10 cellular contexts compared by ENCODE assay signal in the genomic region with DNA sequence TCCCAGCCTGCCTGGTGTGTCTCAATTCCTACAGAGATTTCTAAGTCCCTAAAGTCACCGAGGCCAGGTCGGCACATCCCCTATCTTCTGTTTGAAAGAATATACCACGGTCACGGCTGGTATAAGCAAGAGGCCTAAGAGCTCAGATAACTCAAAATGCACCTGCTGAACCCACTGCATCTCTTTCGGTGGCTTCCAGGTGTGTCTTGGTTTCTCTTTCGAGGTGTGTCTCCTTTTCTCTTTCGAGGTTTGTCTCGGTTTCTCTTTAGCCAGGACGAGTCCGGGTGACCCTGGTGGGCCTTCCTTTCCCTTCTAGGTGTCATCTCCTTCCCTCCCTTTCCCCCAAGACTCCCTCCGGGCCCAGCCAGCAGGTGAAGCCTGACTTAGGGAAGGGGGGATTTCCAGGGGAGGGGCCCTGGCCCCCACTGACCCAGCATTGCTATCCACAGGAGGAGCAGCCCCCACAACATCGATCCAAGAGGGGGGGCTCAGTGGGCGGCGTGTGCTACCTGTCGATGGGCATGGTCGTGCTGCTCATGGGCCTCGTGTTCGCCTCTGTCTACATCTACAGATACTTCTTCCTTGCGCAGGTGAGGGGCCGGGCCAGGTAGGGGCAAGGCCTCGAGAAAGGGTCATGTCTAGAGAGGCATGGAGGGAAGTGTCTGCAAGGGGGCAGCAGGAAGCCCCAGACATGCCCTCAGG. TPM values are rescaled to one million over a fixed set of nuclear protein-coding genes. Genes with fewer than 3 reads are reported as not detected.
DNase-seq lines count a peak whose midpoint lies in the region; ATAC-seq and TF ChIP-seq lines count a peak whose summit lies in the region.
"Had no signal": no experiment of that assay in that cellular context is flagged by ENCODE, and none has a peak within 500 bp of the region (broad histone marks: within the 10 kb centered on the region; RNA-seq: fewer than 3 reads in every experiment).

No MANE protein-coding gene starts in this region.

- no peaks in the 10 kb centered on the region for H3K27me3 ChIP-seq in GM23248 (replicated peaks; ENCODE audit: insufficient read depth)

- H4K20me1 ChIP-seq in GM23248 (ENCODE audit: insufficient read depth) = no peaks in the 10 kb centered on the region

- no peaks in the 10 kb centered on the region for H3K9me2 ChIP-seq in GM23248 (ENCODE audit: insufficient read depth)

- 89 to 90% methylated on average over 20 to 21 of the region's 21 CpGs for WGBS in GM23248 (ENCODE audit: low coverage in 1 of 2, low lambda C conversion rate in 2 of 2, missing lambda C conversion rate in 2 of 2), 2 experiments

- no peaks in the 10 kb centered on the region for H3K4me1 ChIP-seq in GM23248 (ENCODE audit: insufficient read depth)

- no peak for ATAC-seq in stimulated activated naive CD8-positive, alpha-beta T cell treated with anti-CD3 and anti-CD28 coated beads, Interleukin-15, Interleukin-2, amounts not matched to agents 100 U/mL and 50 U/mL, for 24 hours
- ATAC-seq in HG02938 (IDR thresholded peaks at IDR 0.05; ENCODE audit: unreplicated experiment) = peak; percentile 73
- ATAC-seq in activated CD8-positive, alpha-beta T cell treated with anti-CD3 and anti-CD28 coated beads for 36 hours = no peak
- ATAC-seq: right cardiac atrium had no signal

- POLR2A ChIA-PET in activated CD8-positive, alpha-beta T cell treated with anti-CD3 and anti-CD28 coated beads for 36 hours (lab: Charles Lee) = interaction anchor here (0.8 to 1.5 kb wide), 5 partner anchors 9 to 71 kb away, joined by 3 to 5 read pairs (median 4); partner anchors contain the start of gene ITM2C

- no peaks in the 10 kb centered on the region for H3K9me3 ChIP-seq in GM23248 (ENCODE audit: low read depth)

- intact Hi-C loops in activated CD8-positive, alpha-beta T cell treated with anti-CD3 and anti-CD28 coated beads for 36 hours (cut with micrococcal nuclease) = no loop called here

- no peaks in the 10 kb centered on the region for H3F3A ChIP-seq in GM23248 (ENCODE audit: insufficient read depth)

- no peaks in the 10 kb centered on the region for H3K27me3 Mint-ChIP-seq in stimulated activated naive CD8-positive, alpha-beta T cell treated with anti-CD3 and anti-CD28 coated beads, Interleukin-15, Interleukin-2, amounts not matched to agents 100 ng/mL and 50 ng/mL, for 24 hours
- H3K27me3 Mint-ChIP-seq in activated CD8-positive, alpha-beta T cell treated with anti-CD3 and anti-CD28 coated beads for 36 hours = no peaks in the 10 kb centered on the region

- no peak overlapping the region for H3K9ac ChIP-seq in GM23248

- no peaks in the 10 kb centered on the region for H3K9me3 Mint-ChIP-seq in stimulated activated naive CD8-positive, alpha-beta T cell treated with anti-CD3 and anti-CD28 coated beads, Interleukin-15, Interleukin-2, amounts not matched to agents 100 ng/mL and 50 ng/mL, for 24 hours
- H3K9me3 Mint-ChIP-seq in activated CD8-positive, alpha-beta T cell treated with anti-CD3 and anti-CD28 coated beads for 36 hours = no peaks in the 10 kb centered on the region

- in situ Hi-C loops in GM23248 (cut with MboI) = no loop called here

- H2AFZ ChIP-seq in GM23248 = no peak overlapping the region

- H3K79me2 ChIP-seq in GM23248 (ENCODE audit: insufficient read depth) = no peaks in the 10 kb centered on the region

- peaks cover 87% of the 10 kb centered on the region for H3K4me1 Mint-ChIP-seq in stimulated activated naive CD8-positive, alpha-beta T cell treated with anti-CD3 and anti-CD28 coated beads, Interleukin-15, Interleukin-2, amounts not matched to agents 100 ng/mL and 50 ng/mL, for 24 hours (ENCODE audit: low read depth)
- peaks cover 57% of the 10 kb centered on the region for H3K4me1 Mint-ChIP-seq in activated CD8-positive, alpha-beta T cell treated with anti-CD3 and anti-CD28 coated beads for 36 hours (ENCODE audit: low read depth)

- TF ChIP-seq CTCF in activated CD8-positive, alpha-beta T cell treated with anti-CD3 and anti-CD28 coated beads for 36 hours (IDR thresholded peaks at IDR 0.05) = no peak

- no peak overlapping the region for H3K4me3 Mint-ChIP-seq in stimulated activated naive CD8-positive, alpha-beta T cell treated with anti-CD3 and anti-CD28 coated beads, Interleukin-15, Interleukin-2, amounts not matched to agents 100 ng/mL and 50 ng/mL, for 24 hours
- H3K4me3 Mint-ChIP-seq in activated CD8-positive, alpha-beta T cell treated with anti-CD3 and anti-CD28 coated beads for 36 hours = no peak overlapping the region

- no peaks in the 10 kb centered on the region for H3K36me3 ChIP-seq in GM23248 (ENCODE audit: low read depth)

- no peak for DNase-seq in stimulated activated naive CD8-positive, alpha-beta T cell treated with anti-CD3 and anti-CD28 coated beads, Interleukin-15, Interleukin-2, amounts not matched to agents 100 U/mL and 50 U/mL, for 24 hours
- peak; percentile 34 for DNase-seq in activated CD8-positive, alpha-beta T cell treated with anti-CD3 and anti-CD28 coated beads for 36 hours
- no peak for DNase-seq in central memory CD4-positive, alpha-beta T cell
- DNase-seq in stimulated activated naive CD4-positive, alpha-beta T cell treated with Interleukin-2 at 50 U/mL for 16 hours (lab: John Stamatoyannopoulos, UW) = no peak
- DNase-seq in GM23248 (no peak), ecto neural progenitor cell (ENCODE audit: low spot score) (no peak)

- no peak overlapping the region for H3K4me2 ChIP-seq in GM23248 (ENCODE audit: unreplicated experiment)

- peaks cover 4% of the 10 kb centered on the region for H3K36me3 Mint-ChIP-seq in stimulated activated naive CD8-positive, alpha-beta T cell treated with anti-CD3 and anti-CD28 coated beads, Interleukin-15, Interleukin-2, amounts not matched to agents 100 ng/mL and 50 ng/mL, for 24 hours (ENCODE audit: low read depth)
- peaks cover 10% of the 10 kb centered on the region for H3K36me3 Mint-ChIP-seq in activated CD8-positive, alpha-beta T cell treated with anti-CD3 and anti-CD28 coated beads for 36 hours (ENCODE audit: low read depth)

- peak overlapping the region; percentile 40 for H3K27ac Mint-ChIP-seq in stimulated activated naive CD8-positive, alpha-beta T cell treated with anti-CD3 and anti-CD28 coated beads, Interleukin-15, Interleukin-2, amounts not matched to agents 100 ng/mL and 50 ng/mL, for 24 hours
- H3K27ac Mint-ChIP-seq in activated CD8-positive, alpha-beta T cell treated with anti-CD3 and anti-CD28 coated beads for 36 hours = no peak overlapping the region

- H3K27ac ChIP-seq in GM23248 = no peak overlapping the region

- H3K4me3 ChIP-seq in GM23248 = no peak overlapping the region

- CTCF ChIA-PET in activated CD8-positive, alpha-beta T cell treated with anti-CD3 and anti-CD28 coated beads for 36 hours (lab: Charles Lee) = interaction anchor here (0.6 to 2.2 kb wide), 7 partner anchors 11 to 180 kb away, joined by 3 to 9 read pairs (median 4); no protein-coding TSS in a partner anchor

RNA-seq across cellular contexts. Expression of gene ITM2C, which starts 8.4 kb away (rescaled TPM):
- 10 to 100 TPM; 43.2 to 43.4 TPM for total RNA-seq in activated CD8-positive, alpha-beta T cell treated with anti-CD3 and anti-CD28 coated beads for 36 hours
- total RNA-seq in GM23248 (2014; rRNA removed; shearing (Covaris generic)) = 35.0 and 38.9 TPM in 2 replicates
- 47.3 and 51.2 TPM in 2 replicates for polyA plus RNA-seq in GM23248 (2016; fragmentation: Nextera tagmentation; extraction: Ambion mirVana)

RNA-seq across cellular contexts. Expression of gene GPR55, which starts 51.9 kb away (rescaled TPM):
- 1 to 10 TPM; 5.0 to 5.3 TPM for total RNA-seq in activated CD8-positive, alpha-beta T cell treated with anti-CD3 and anti-CD28 coated beads for 36 hours
- total RNA-seq in GM23248 (2014; rRNA removed; shearing (Covaris generic)) = not detected in 2 replicates
- polyA plus RNA-seq in GM23248 (2016; fragmentation: Nextera tagmentation; extraction: Ambion mirVana) = 0.20 TPM in 1 of 2 replicates, not detected in the other
- polyA plus RNA-seq: BJ, right cardiac atrium had no signal
